Comparison of ENCODE assay signal across 9 cellular contexts in the genomic region with DNA sequence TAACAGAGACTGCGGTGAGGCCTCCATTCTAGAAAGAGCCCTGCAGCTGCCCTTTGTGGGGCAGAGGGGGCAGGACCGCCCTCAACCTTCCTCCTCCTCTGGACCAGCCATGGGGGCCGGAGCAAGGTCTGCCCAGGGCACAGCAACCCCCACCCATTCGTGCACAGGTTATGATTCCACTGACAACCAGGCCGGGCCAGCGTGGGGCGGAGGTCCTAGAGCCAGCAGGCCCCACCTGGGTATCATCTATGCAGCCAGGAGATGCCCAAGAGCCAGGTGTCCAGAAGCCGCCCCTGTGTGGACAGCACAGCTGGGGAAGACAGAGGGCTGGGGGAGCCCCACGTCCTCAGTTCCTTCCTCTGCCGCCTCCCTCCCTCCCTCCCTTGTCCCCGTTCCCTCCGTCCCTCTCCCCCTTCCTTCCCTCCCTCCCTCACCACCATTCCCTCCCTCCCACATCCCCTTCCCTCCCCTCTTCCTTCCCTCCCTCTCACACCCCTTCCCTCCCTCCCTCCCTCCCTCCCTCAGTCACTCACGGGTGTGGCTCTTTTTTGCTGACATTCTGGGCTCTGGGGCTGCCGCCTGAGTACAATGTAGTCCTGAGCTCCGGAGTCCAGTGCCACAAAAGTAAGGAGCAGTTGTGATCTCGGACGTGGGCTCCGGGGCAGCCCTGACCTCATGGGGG. TPM values are rescaled to one million over a fixed set of nuclear protein-coding genes. Genes with fewer than 3 reads are reported as not detected.
DNase-seq lines count a peak whose midpoint lies in the region; ATAC-seq lines count a peak whose summit lies in the region.
"Had no signal": no experiment of that assay in that cellular context is flagged by ENCODE, and none has a peak within 500 bp of the region (broad histone marks: within the 10 kb centered on the region; RNA-seq: fewer than 3 reads in every experiment).

No MANE protein-coding gene starts in this region.

- no peaks in the 10 kb centered on the region for H3K9me3 Mint-ChIP-seq in activated naive CD4-positive, alpha-beta T cell treated with anti-CD3 and anti-CD28 coated beads, Interleukin-2, amount 10 ng/mL, durations not matched to agents 7 days and 5 days
- H3K9me3 Mint-ChIP-seq in activated T-helper 1 cell treated with anti-CD3 and anti-CD28 coated beads, Interleukin-12 subunit alpha, Interleukin-12 subunit beta, Interleukin-2, Interleukin-4 antibody, amounts not matched to agents 30 ng/mL and 10 ng/mL and 1 ng/mL, durations not matched to agents 14 hours and 24 hours and 36 hours, result no peaks in the 10 kb centered on the region
- no peaks in the 10 kb centered on the region for H3K9me3 Mint-ChIP-seq in stimulated activated effector memory CD8-positive, alpha-beta T cell treated with anti-CD3 and anti-CD28 coated beads, Interleukin-12 subunit alpha, Interleukin-12 subunit beta, amount 100 ng/mL, for 72 hours
- H3K9me3 Mint-ChIP-seq: memory B cell had no signal

- intact Hi-C loops in activated T-helper 1 cell treated with anti-CD3 and anti-CD28 coated beads, Interleukin-12 subunit alpha, Interleukin-12 subunit beta, Interleukin-2, Interleukin-4 antibody, amounts not matched to agents 30 ng/mL and 10 ng/mL and 1 ng/mL, durations not matched to agents 14 hours and 24 hours and 36 hours (cut with micrococcal nuclease), result loop anchor here (5.0 kb wide), 2 partner anchors 35 to 245 kb away; partner anchors contain the start of genes ACAP3 and PUSL1

- DNase-seq in activated naive CD4-positive, alpha-beta T cell treated with anti-CD3 and anti-CD28 coated beads, Interleukin-2, amount 10 ng/mL, durations not matched to agents 7 days and 5 days, result no peak
- no peak for DNase-seq in activated naive CD4-positive, alpha-beta T cell treated with Interleukin-2 at 50 U/mL for 16 hours
- DNase-seq in activated T-helper 1 cell treated with anti-CD3 and anti-CD28 coated beads, Interleukin-12 subunit alpha, Interleukin-12 subunit beta, Interleukin-2, Interleukin-4 antibody, amounts not matched to agents 30 ng/mL and 10 ng/mL and 1 ng/mL, durations not matched to agents 14 hours and 24 hours and 36 hours (ENCODE audit: low spot score), result no peak
- DNase-seq in stimulated activated effector memory CD8-positive, alpha-beta T cell treated with anti-CD3 and anti-CD28 coated beads, Interleukin-12 subunit alpha, Interleukin-12 subunit beta, amount 100 ng/mL, for 72 hours (ENCODE audit: low spot score in 2 of 2), result no peak
- DNase-seq in iPS-NIHi7 (ENCODE audit: extremely low spot score) (no peak), middle frontal gyrus (ENCODE audit: extremely low spot score, low spot score) (no peak)
- DNase-seq: caudate nucleus had no signal

- peaks cover 58% of the 10 kb centered on the region for H3K27me3 Mint-ChIP-seq in activated naive CD4-positive, alpha-beta T cell treated with anti-CD3 and anti-CD28 coated beads, Interleukin-2, amount 10 ng/mL, durations not matched to agents 7 days and 5 days
- H3K27me3 Mint-ChIP-seq in activated T-helper 1 cell treated with anti-CD3 and anti-CD28 coated beads, Interleukin-12 subunit alpha, Interleukin-12 subunit beta, Interleukin-2, Interleukin-4 antibody, amounts not matched to agents 30 ng/mL and 10 ng/mL and 1 ng/mL, durations not matched to agents 14 hours and 24 hours and 36 hours (ENCODE audit: insufficient read depth), result peaks cover 22% of the 10 kb centered on the region

- ATAC-seq in stimulated activated effector memory CD8-positive, alpha-beta T cell treated with anti-CD3 and anti-CD28 coated beads, Interleukin-12 subunit alpha, Interleukin-12 subunit beta, amount 100 ng/mL, for 72 hours, result no peak

- H3K4me3 Mint-ChIP-seq in activated naive CD4-positive, alpha-beta T cell treated with anti-CD3 and anti-CD28 coated beads, Interleukin-2, amount 10 ng/mL, durations not matched to agents 7 days and 5 days, result peak overlapping the region; percentile 37
- peak overlapping the region; percentile 78 for H3K4me3 Mint-ChIP-seq in activated T-helper 1 cell treated with anti-CD3 and anti-CD28 coated beads, Interleukin-12 subunit alpha, Interleukin-12 subunit beta, Interleukin-2, Interleukin-4 antibody, amounts not matched to agents 30 ng/mL and 10 ng/mL and 1 ng/mL, durations not matched to agents 14 hours and 24 hours and 36 hours
- H3K4me3 Mint-ChIP-seq in stimulated activated effector memory CD8-positive, alpha-beta T cell treated with anti-CD3 and anti-CD28 coated beads, Interleukin-12 subunit alpha, Interleukin-12 subunit beta, amount 100 ng/mL, for 72 hours, result peak overlapping the region; percentile 79
- H3K4me3 Mint-ChIP-seq: memory B cell had no signal

- CTCF ChIA-PET in activated naive CD4-positive, alpha-beta T cell treated with anti-CD3 and anti-CD28 coated beads, Interleukin-2, amount 10 ng/mL, durations not matched to agents 7 days and 5 days (lab: Charles Lee), result interaction anchor here (0.6 to 3.4 kb wide), 4 partner anchors 10 to 77 kb away, joined by 3 to 40 read pairs (median 32); no protein-coding TSS in a partner anchor

- H3K4me1 Mint-ChIP-seq in activated naive CD4-positive, alpha-beta T cell treated with anti-CD3 and anti-CD28 coated beads, Interleukin-2, amount 10 ng/mL, durations not matched to agents 7 days and 5 days, result peaks cover 49% of the 10 kb centered on the region
- peaks cover 7% of the 10 kb centered on the region for H3K4me1 Mint-ChIP-seq in activated T-helper 1 cell treated with anti-CD3 and anti-CD28 coated beads, Interleukin-12 subunit alpha, Interleukin-12 subunit beta, Interleukin-2, Interleukin-4 antibody, amounts not matched to agents 30 ng/mL and 10 ng/mL and 1 ng/mL, durations not matched to agents 14 hours and 24 hours and 36 hours (ENCODE audit: low read depth)
- peaks cover 51% of the 10 kb centered on the region for H3K4me1 Mint-ChIP-seq in stimulated activated effector memory CD8-positive, alpha-beta T cell treated with anti-CD3 and anti-CD28 coated beads, Interleukin-12 subunit alpha, Interleukin-12 subunit beta, amount 100 ng/mL, for 72 hours

- no peaks in the 10 kb centered on the region for H3K36me3 Mint-ChIP-seq in activated naive CD4-positive, alpha-beta T cell treated with anti-CD3 and anti-CD28 coated beads, Interleukin-2, amount 10 ng/mL, durations not matched to agents 7 days and 5 days
- H3K36me3 Mint-ChIP-seq in activated T-helper 1 cell treated with anti-CD3 and anti-CD28 coated beads, Interleukin-12 subunit alpha, Interleukin-12 subunit beta, Interleukin-2, Interleukin-4 antibody, amounts not matched to agents 30 ng/mL and 10 ng/mL and 1 ng/mL, durations not matched to agents 14 hours and 24 hours and 36 hours (ENCODE audit: low read depth), result no peaks in the 10 kb centered on the region
- peaks cover 67% of the 10 kb centered on the region for H3K36me3 Mint-ChIP-seq in stimulated activated effector memory CD8-positive, alpha-beta T cell treated with anti-CD3 and anti-CD28 coated beads, Interleukin-12 subunit alpha, Interleukin-12 subunit beta, amount 100 ng/mL, for 72 hours
- H3K36me3 Mint-ChIP-seq: memory B cell had no signal

- H3K27ac Mint-ChIP-seq in activated naive CD4-positive, alpha-beta T cell treated with anti-CD3 and anti-CD28 coated beads, Interleukin-2, amount 10 ng/mL, durations not matched to agents 7 days and 5 days, result no peak overlapping the region
- peak overlapping the region; percentile 40 for H3K27ac Mint-ChIP-seq in activated T-helper 1 cell treated with anti-CD3 and anti-CD28 coated beads, Interleukin-12 subunit alpha, Interleukin-12 subunit beta, Interleukin-2, Interleukin-4 antibody, amounts not matched to agents 30 ng/mL and 10 ng/mL and 1 ng/mL, durations not matched to agents 14 hours and 24 hours and 36 hours
- H3K27ac Mint-ChIP-seq in stimulated activated effector memory CD8-positive, alpha-beta T cell treated with anti-CD3 and anti-CD28 coated beads, Interleukin-12 subunit alpha, Interleukin-12 subunit beta, amount 100 ng/mL, for 72 hours, result peak overlapping the region; percentile 58

RNA-seq across cellular contexts. Expression of gene RNF223, which starts 12.3 kb away (rescaled TPM):
- total RNA-seq in activated T-helper 1 cell treated with anti-CD3 and anti-CD28 coated beads, Interleukin-12 subunit alpha, Interleukin-12 subunit beta, Interleukin-2, Interleukin-4 antibody, amounts not matched to agents 30 ng/mL and 10 ng/mL and 1 ng/mL, durations not matched to agents 14 hours and 24 hours and 36 hours, result 0.10 TPM in 1 of 2 replicates, not detected in the other
- total RNA-seq: posterior vena cava had no signal

RNA-seq across cellular contexts. Expression of gene AGRN, which starts 41.9 kb away (rescaled TPM):
- 25.8 and 30.3 TPM in 2 replicates for total RNA-seq in activated T-helper 1 cell treated with anti-CD3 and anti-CD28 coated beads, Interleukin-12 subunit alpha, Interleukin-12 subunit beta, Interleukin-2, Interleukin-4 antibody, amounts not matched to agents 30 ng/mL and 10 ng/mL and 1 ng/mL, durations not matched to agents 14 hours and 24 hours and 36 hours

RNA-seq across cellular contexts. Expression of gene ISG15, which starts 48.5 kb away (rescaled TPM):
- 52.9 and 53.7 TPM in 2 replicates for total RNA-seq in activated T-helper 1 cell treated with anti-CD3 and anti-CD28 coated beads, Interleukin-12 subunit alpha, Interleukin-12 subunit beta, Interleukin-2, Interleukin-4 antibody, amounts not matched to agents 30 ng/mL and 10 ng/mL and 1 ng/mL, durations not matched to agents 14 hours and 24 hours and 36 hours

RNA-seq across cellular contexts. Expression of gene C1orf159, which starts 54.1 kb away (rescaled TPM):
- 30.0 and 30.3 TPM in 2 replicates for total RNA-seq in activated T-helper 1 cell treated with anti-CD3 and anti-CD28 coated beads, Interleukin-12 subunit alpha, Interleukin-12 subunit beta, Interleukin-2, Interleukin-4 antibody, amounts not matched to agents 30 ng/mL and 10 ng/mL and 1 ng/mL, durations not matched to agents 14 hours and 24 hours and 36 hours
